Comparison of ENCODE assay signal across 1 cellular context in the genomic region with DNA sequence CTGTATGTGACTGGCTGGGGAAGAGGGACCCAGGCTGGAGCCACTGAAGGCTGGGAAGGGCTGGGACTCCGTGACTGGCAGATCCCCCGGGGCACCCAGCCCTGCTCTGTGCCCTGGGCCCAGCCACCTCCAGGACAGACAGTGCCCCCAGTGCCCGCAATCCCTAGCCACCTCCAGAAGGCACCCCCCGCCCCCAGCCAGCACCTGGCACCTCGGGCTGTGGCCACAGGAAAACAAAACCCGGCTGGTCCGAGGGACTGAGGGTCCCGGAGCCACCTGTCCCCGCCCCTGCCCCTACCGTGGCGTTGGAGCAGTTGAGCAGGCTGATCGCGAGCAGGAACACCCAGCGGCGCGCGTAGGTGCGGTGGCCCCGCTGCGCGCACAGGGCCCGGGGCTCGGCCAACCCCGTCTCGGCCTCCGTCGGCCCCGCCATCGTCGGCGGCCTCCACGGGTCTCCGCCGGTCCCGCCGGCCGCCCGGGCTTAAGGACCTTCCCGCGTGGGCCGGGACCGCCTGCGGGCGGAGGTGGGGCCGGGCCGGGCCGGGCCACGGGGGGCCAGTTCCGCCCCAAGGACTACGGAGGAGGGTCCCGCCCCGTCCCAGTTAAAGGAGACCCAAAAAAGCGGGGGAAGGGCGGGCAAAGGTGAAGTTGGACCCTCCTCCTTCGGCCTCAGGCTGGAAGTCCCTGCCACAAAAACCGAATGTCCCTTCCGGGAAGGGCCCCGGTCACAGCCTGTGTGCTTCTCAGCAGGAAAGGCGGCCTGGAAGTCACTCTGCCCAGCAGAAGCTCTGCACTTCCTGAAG.
TF ChIP-seq lines count a peak whose summit lies in the region.

A gene (minus strand): TSS at position 457 of the 803 bp plus-strand sequence. CDS start 24 bp downstream, at position 433.

TF ChIP-seq in H1, 55 proteins besides CTCF, POLR2A, EP300 and RAD21:
- TF ChIP-seq SIN3A (conservative IDR thresholded peaks at IDR 0.05 in 1 of 2, IDR thresholded peaks at IDR 0.05 in 1 of 2; ENCODE audit: low read depth in 1 of 2, low read length in 2 of 2) = peak; percentile 13 to 68; a peak in 1 of 4 replicates
- peak; percentile 31; the same call in 1 of the 2 replicates for TF ChIP-seq RBBP5 (IDR thresholded peaks at IDR 0.05; ENCODE audit: borderline replicate concordance, low read depth, low read length)
- TF ChIP-seq JUND (IDR thresholded peaks at IDR 0.05; ENCODE audit: low read length) = no peak
- TF ChIP-seq, protein P1, sequence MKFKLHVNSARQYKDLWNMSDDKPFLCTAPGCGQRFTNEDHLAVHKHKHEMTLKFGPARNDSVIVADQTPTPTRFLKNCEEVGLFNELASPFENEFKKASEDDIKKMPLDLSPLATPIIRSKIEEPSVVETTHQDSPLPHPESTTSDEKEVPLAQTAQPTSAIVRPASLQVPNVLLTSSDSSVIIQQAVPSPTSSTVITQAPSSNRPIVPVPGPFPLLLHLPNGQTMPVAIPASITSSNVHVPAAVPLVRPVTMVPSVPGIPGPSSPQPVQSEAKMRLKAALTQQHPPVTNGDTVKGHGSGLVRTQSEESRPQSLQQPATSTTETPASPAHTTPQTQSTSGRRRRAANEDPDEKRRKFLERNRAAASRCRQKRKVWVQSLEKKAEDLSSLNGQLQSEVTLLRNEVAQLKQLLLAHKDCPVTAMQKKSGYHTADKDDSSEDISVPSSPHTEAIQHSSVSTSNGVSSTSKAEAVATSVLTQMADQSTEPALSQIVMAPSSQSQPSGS (IDR thresholded peaks at IDR 0.05; ENCODE audit: low read length) = no peak
- no peak for TF ChIP-seq CHD2 (IDR thresholded peaks at IDR 0.05; ENCODE audit: low read length)
- TF ChIP-seq PHF8 (conservative IDR thresholded peaks at IDR 0.05; ENCODE audit: low read depth, low read length) = peak; percentile 53; the same call in 1 of the 2 replicates
- TF ChIP-seq NANOG (IDR thresholded peaks at IDR 0.05; ENCODE audit: insufficient read depth, low read depth, low read length, poor library complexity, severe bottlenecking) = no peak
- no peak for TF ChIP-seq BRCA1 (IDR thresholded peaks at IDR 0.05; ENCODE audit: low read depth, low read length)
- no peak for TF ChIP-seq CBX5 (IDR thresholded peaks at IDR 0.05; ENCODE audit: low read depth, low read length)
- TF ChIP-seq, protein P2, sequence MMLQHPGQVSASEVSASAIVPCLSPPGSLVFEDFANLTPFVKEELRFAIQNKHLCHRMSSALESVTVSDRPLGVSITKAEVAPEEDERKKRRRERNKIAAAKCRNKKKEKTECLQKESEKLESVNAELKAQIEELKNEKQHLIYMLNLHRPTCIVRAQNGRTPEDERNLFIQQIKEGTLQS (IDR thresholded peaks at IDR 0.05; ENCODE audit: insufficient read depth, low read depth, low read length) = no peak
- TF ChIP-seq EGR1 (IDR thresholded peaks at IDR 0.05; ENCODE audit: borderline replicate concordance, low read depth, low read length) = peak; percentile 45; the same call in 1 of the 2 replicates
- TF ChIP-seq CTBP2 (IDR thresholded peaks at IDR 0.05; ENCODE audit: borderline replicate concordance, insufficient read depth, insufficient read length, low read length) = no peak
- TF ChIP-seq RFX5 (IDR thresholded peaks at IDR 0.05; ENCODE audit: borderline replicate concordance, low read depth, low read length) = no peak
